9 cellular contexts compared by ENCODE assay signal in genomic region chr2:207337234-207338219, GRCh38.
DNase-seq lines count a peak whose midpoint lies in the region; ATAC-seq and TF ChIP-seq lines count a peak whose summit lies in the region.
"Had no signal": no experiment of that assay in that cellular context is flagged by ENCODE, and none has a peak within 500 bp of the region (broad histone marks: within the 10 kb centered on the region; RNA-seq: fewer than 3 reads in every experiment).

No MANE protein-coding gene starts in this region.

- no peaks in the 10 kb centered on the region for H3K27me3 ChIP-seq in CD8-positive, alpha-beta memory T cell (ENCODE audit: insufficient read depth, low read length, poor library complexity, severe bottlenecking)
- no peaks in the 10 kb centered on the region for H3K27me3 ChIP-seq in KMS-11 (ENCODE audit: insufficient read depth, low read depth)
- H3K27me3 ChIP-seq in upper lobe of right lung = no peaks in the 10 kb centered on the region
- H3K27me3 ChIP-seq in ovary = no peaks in the 10 kb centered on the region

- H3K9ac ChIP-seq in KMS-11 = no peak overlapping the region

- TF ChIP-seq POLR2A in ovary (IDR thresholded peaks at IDR 0.05) = no peak

- peaks cover 30 to 51% (median 42%) of the 10 kb centered on the region in 3 donors for H3K4me1 Mint-ChIP-seq in CD8-positive, alpha-beta memory T cell
- peaks cover 8 to 22% of the 10 kb centered on the region in 2 donors for H3K4me1 Mint-ChIP-seq in effector memory CD8-positive, alpha-beta T cell (ENCODE audit: low read depth in 2 of 2)

- TF ChIP-seq CTCF in KMS-11 (conservative IDR thresholded peaks at IDR 0.05; ENCODE audit: low read depth, low read length) (no peak), upper lobe of right lung (IDR thresholded peaks at IDR 0.05) (no peak), ovary (IDR thresholded peaks at IDR 0.05) (no peak)

- H3K4me1 ChIP-seq in CD8-positive, alpha-beta memory T cell (ENCODE audit: insufficient read depth, low read length) = no peaks in the 10 kb centered on the region
- H3K4me1 ChIP-seq in KMS-11 (ENCODE audit: low read depth, poor library complexity, severe bottlenecking) = peaks cover 7% of the 10 kb centered on the region
- H3K4me1 ChIP-seq in upper lobe of right lung = peaks cover 16% of the 10 kb centered on the region
- H3K4me1 ChIP-seq in ovary (ENCODE audit: insufficient read depth) = peaks cover 2% of the 10 kb centered on the region

- peaks cover 0 to 8% of the 10 kb centered on the region in 2 donors for H3K27me3 Mint-ChIP-seq in CD8-positive, alpha-beta memory T cell
- H3K27me3 Mint-ChIP-seq in effector memory CD8-positive, alpha-beta T cell = peaks cover 11 to 14% of the 10 kb centered on the region in 2 donors

- peak; percentile 40 for ATAC-seq in GM19372 (IDR thresholded peaks at IDR 0.05; ENCODE audit: low read depth, unreplicated experiment)
- ATAC-seq in effector memory CD8-positive, alpha-beta T cell (replicated peaks) = peak; percentile 66
- peak; percentile 65 for ATAC-seq in upper lobe of right lung

- H2AFZ ChIP-seq in KMS-11 (ENCODE audit: low read depth) = peak overlapping the region; percentile 36; the same call in 1 of the 2 replicates

- no peaks in the 10 kb centered on the region for H3K36me3 Mint-ChIP-seq in CD8-positive, alpha-beta memory T cell
- no peaks in the 10 kb centered on the region for H3K36me3 Mint-ChIP-seq in effector memory CD8-positive, alpha-beta T cell (ENCODE audit: insufficient read depth)

- peak overlapping the region in 5 of 8 donors; percentile 21 to 93 (median 53) for H3K27ac Mint-ChIP-seq in CD8-positive, alpha-beta memory T cell
- peak overlapping the region; percentile 3 to 46 for H3K27ac Mint-ChIP-seq in effector memory CD8-positive, alpha-beta T cell

- CTCF ChIA-PET in CD8-positive, alpha-beta memory T cell (lab: Charles Lee) = no interaction called here

- H3K9me3 ChIP-seq in CD8-positive, alpha-beta memory T cell (ENCODE audit: low read length) = no peaks in the 10 kb centered on the region
- H3K9me3 ChIP-seq in upper lobe of right lung (no peaks in the 10 kb centered on the region), ovary (no peaks in the 10 kb centered on the region)

- POLR2A ChIA-PET in CD8-positive, alpha-beta memory T cell (lab: Charles Lee) = interaction anchor here (0.6 kb wide), 1 partner anchor 192 kb away, joined by 4 read pairs; the partner anchor contains the start of gene CREB1

- peak overlapping the region; percentile 12 to 72 (median 65) for H3K4me3 Mint-ChIP-seq in CD8-positive, alpha-beta memory T cell
- peak overlapping the region; percentile 25 to 65 for H3K4me3 Mint-ChIP-seq in effector memory CD8-positive, alpha-beta T cell

- 86 to 88% (median 87%) methylated on average over 6 of the region's 6 CpGs for WGBS in ovary, 3 donors

- DNase-seq in CD8-positive, alpha-beta memory T cell = no peak
- no peak for DNase-seq in effector memory CD8-positive, alpha-beta T cell
- no peak for DNase-seq in upper lobe of right lung
- DNase-seq in caudate nucleus (lab: John Stamatoyannopoulos, UW) = no peak
- no peak for DNase-seq in NOMO-1 (lab: John Stamatoyannopoulos, UW; ENCODE audit: unreplicated experiment in 2 of 2)
- DNase-seq in ovary = no peak

- peaks cover 0 to 3% (median 0%) of the 10 kb centered on the region in 5 donors for H3K9me3 Mint-ChIP-seq in CD8-positive, alpha-beta memory T cell
- H3K9me3 Mint-ChIP-seq in effector memory CD8-positive, alpha-beta T cell = no peaks in the 10 kb centered on the region

- H3K27ac ChIP-seq in CD8-positive, alpha-beta memory T cell (ENCODE audit: low read depth, low read length) = no peak overlapping the region
- H3K27ac ChIP-seq in KMS-11 (no peak overlapping the region), upper lobe of right lung (peak overlapping the region; percentile 38), caudate nucleus (ENCODE audit: low read depth, low read length) (no peak overlapping the region), ovary (no peak overlapping the region)
- H3K27ac ChIP-seq: HL-60 had no signal

- intact Hi-C loops in upper lobe of right lung (cut with DNase I) (no loop called here), ovary (cut with DNase I) (loop anchor here in 1 of 4 donors (10.0 kb wide), 1 partner anchor 173 kb away; the partner anchor contains the start of gene KLF7)

- no peak for TF ChIP-seq EP300 in ovary (IDR thresholded peaks at IDR 0.05)

- H3K4me3 ChIP-seq in CD8-positive, alpha-beta memory T cell (ENCODE audit: low read length) = no peak overlapping the region
- no peak overlapping the region for H3K4me3 ChIP-seq in KMS-11 (IDR thresholded peaks at IDR 0.05; ENCODE audit: insufficient read depth, low read depth, low read length)
- H3K4me3 ChIP-seq in upper lobe of right lung = no peak overlapping the region
- no peak overlapping the region for H3K4me3 ChIP-seq in ovary

- no peaks in the 10 kb centered on the region for H3K79me2 ChIP-seq in KMS-11 (ENCODE audit: insufficient read depth, low read depth)

- no peaks in the 10 kb centered on the region for H3K36me3 ChIP-seq in CD8-positive, alpha-beta memory T cell (ENCODE audit: insufficient read depth, low read length)
- no peaks in the 10 kb centered on the region for H3K36me3 ChIP-seq in KMS-11 (ENCODE audit: insufficient read depth)
- H3K36me3 ChIP-seq in upper lobe of right lung = no peaks in the 10 kb centered on the region
- H3K36me3 ChIP-seq in ovary = no peaks in the 10 kb centered on the region

- no peaks in the 10 kb centered on the region for H4K20me1 ChIP-seq in KMS-11 (ENCODE audit: insufficient read depth)

- peak overlapping the region; percentile 31; the same call in 1 of the 2 replicates for H3K4me2 ChIP-seq in KMS-11
